In the genomic region with DNA sequence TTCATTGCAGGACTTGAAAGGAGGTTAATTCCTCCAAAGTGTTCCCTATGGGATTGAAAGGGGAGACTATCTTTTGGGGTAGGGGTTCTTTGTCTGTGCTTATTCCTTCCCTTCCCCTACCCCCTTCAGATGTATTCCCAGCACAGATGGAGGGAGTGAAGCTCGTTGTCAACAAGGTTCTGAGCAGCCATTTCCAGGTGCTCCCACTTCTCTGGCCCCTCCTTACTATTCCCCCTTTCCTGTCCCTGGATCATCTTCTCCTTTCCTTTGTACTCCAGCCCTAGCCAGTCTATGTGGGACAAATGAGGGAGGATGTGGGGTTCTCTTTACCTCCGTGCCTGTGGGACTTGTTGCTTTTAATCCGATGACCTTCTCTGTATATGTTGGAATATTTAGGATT, we compare ENCODE assay signal across 8 cellular contexts. TPM values are rescaled to one million over a fixed set of nuclear protein-coding genes. Genes with fewer than 3 reads are reported as not detected.
DNase-seq lines count a peak whose midpoint lies in the region; ATAC-seq and TF ChIP-seq lines count a peak whose summit lies in the region.

No MANE protein-coding gene starts in this region.

- peaks cover 14% of the 10 kb centered on the region for H3F3A ChIP-seq in SK-N-SH (replicated peaks; ENCODE audit: insufficient read depth)

- no peak for TF ChIP-seq EP300 in SK-N-SH (IDR thresholded peaks at IDR 0.05; ENCODE audit: borderline replicate concordance in 1 of 2, low read depth in 1 of 2, low read length in 1 of 2)

- peak overlapping the region; percentile 69 to 74 for H3K4me3 ChIP-seq in SK-N-SH (ENCODE audit: low read depth in 2 of 2, low read length in 1 of 2)
- H3K4me3 ChIP-seq in hepatocyte = peak overlapping the region; percentile 50

- H3K4me1 Mint-ChIP-seq in WTC11 = peaks cover 28% of the 10 kb centered on the region
- H3K4me1 Mint-ChIP-seq in stimulated activated naive B cell treated with anti-CD40 and anti-IgM and Interleukin-4, amounts not matched to agents 10 μg/mL and 1 μg/mL and 100 μg/mL, for 72 hours = peaks cover 24 to 30% of the 10 kb centered on the region in 2 donors

- CTCF ChIA-PET in SK-N-SH (lab: Yijun Ruan, JAX) (interaction anchor here (0.6 to 6.2 kb wide), 27 partner anchors 10 to 163 kb away, joined by 3 to 78 read pairs (median 7); a partner anchor contains a TSS), WTC11 (lab: Charles Lee) (interaction anchor here (0.8 to 5.1 kb wide), 19 partner anchors 8 to 163 kb away, joined by 3 to 107 read pairs (median 12); a partner anchor contains a TSS)

- DNase-seq in SK-N-SH = no peak
- no peak for DNase-seq in WTC11 (ENCODE audit: low spot score)
- no peak for DNase-seq in hepatocyte (ENCODE audit: low spot score)
- no peak for DNase-seq in stimulated activated naive B cell treated with anti-CD40 and anti-IgM and Interleukin-4, amounts not matched to agents 10 μg/mL and 1 μg/mL and 100 μg/mL, for 72 hours

- no peaks in the 10 kb centered on the region for H3K9me3 Mint-ChIP-seq in WTC11
- no peaks in the 10 kb centered on the region for H3K9me3 Mint-ChIP-seq in stimulated activated naive B cell treated with anti-CD40 and anti-IgM and Interleukin-4, amounts not matched to agents 10 μg/mL and 1 μg/mL and 100 μg/mL, for 72 hours

- peak overlapping the region; percentile 79 for H3K4me2 ChIP-seq in SK-N-SH
- H3K4me2 ChIP-seq in hepatocyte = peak overlapping the region; percentile 79

- H3K27ac ChIP-seq in SK-N-SH (ENCODE audit: low read depth in 2 of 2, low read length in 1 of 2) = no peak overlapping the region; a peak in 1 of 4 replicates
- peak overlapping the region; percentile 17 for H3K27ac ChIP-seq in hepatocyte

- POLR2A ChIA-PET in SK-N-SH (lab: Yijun Ruan, JAX) = interaction anchor here (2.2 kb wide), 1 partner anchor 24 kb away, joined by 19 read pairs; a partner anchor contains a TSS
- POLR2A ChIA-PET in WTC11 (lab: Charles Lee) = interaction anchor here (1.7 to 2.2 kb wide), 2 partner anchors 79 to 163 kb away, joined by 7 to 18 read pairs; no protein-coding TSS in a partner anchor

- TF ChIP-seq CTCF in SK-N-SH (IDR thresholded peaks at IDR 0.05) (no peak), WTC11 (IDR thresholded peaks at IDR 0.05) (no peak), hepatocyte (IDR thresholded peaks at IDR 0.05; ENCODE audit: poor library complexity) (no peak)

- H2AFZ ChIP-seq in SK-N-SH (ENCODE audit: low read depth) (peak overlapping the region; percentile 80), hepatocyte (no peak overlapping the region)

- H3K9me2 ChIP-seq in SK-N-SH = no peaks in the 10 kb centered on the region
- H3K9me2 ChIP-seq in hepatocyte (replicated peaks; ENCODE audit: insufficient read depth) = no peaks in the 10 kb centered on the region

- H3K36me3 ChIP-seq in SK-N-SH (replicated peaks in 1 of 2; ENCODE audit: control insufficient read depth in 1 of 2, insufficient read depth in 2 of 2, low read length in 1 of 2) (peaks cover 0 to 20% of the 10 kb centered on the region in 2 experiments), hepatocyte (replicated peaks; ENCODE audit: insufficient read depth, low read depth) (no peaks in the 10 kb centered on the region)

- peak overlapping the region; percentile 100 for H3K4me3 Mint-ChIP-seq in WTC11
- H3K4me3 Mint-ChIP-seq in stimulated activated naive B cell treated with anti-CD40 and anti-IgM and Interleukin-4, amounts not matched to agents 10 μg/mL and 1 μg/mL and 100 μg/mL, for 72 hours = peak overlapping the region; percentile 99 to 100

- TF ChIP-seq RAD21 in SK-N-SH (IDR thresholded peaks at IDR 0.05; ENCODE audit: low read length) = no peak

- H3K79me2 ChIP-seq in SK-N-SH (ENCODE audit: insufficient read depth) (no peaks in the 10 kb centered on the region), hepatocyte (peaks cover 4% of the 10 kb centered on the region)

- ATAC-seq in SK-N-SH treated with all-trans-retinoic acid at 6 μM for 48 hours (no peak), WTC11 (no peak), HG02884 (IDR thresholded peaks at IDR 0.05; ENCODE audit: unreplicated experiment) (no peak), GM19397 (IDR thresholded peaks at IDR 0.05; ENCODE audit: unreplicated experiment) (no peak), HG03571 (IDR thresholded peaks at IDR 0.05; ENCODE audit: unreplicated experiment) (no peak)
- ATAC-seq in stimulated activated naive B cell treated with anti-CD40 and anti-IgM and Interleukin-4, amounts not matched to agents 10 μg/mL and 1 μg/mL and 100 μg/mL, for 72 hours (replicated peaks) = no peak

- H3K9ac ChIP-seq in SK-N-SH = peak overlapping the region; percentile 68; the same call in 1 of the 2 replicates

- H3K4me1 ChIP-seq in SK-N-SH (ENCODE audit: control insufficient read depth in 1 of 2, insufficient read depth in 2 of 2, low read depth in 1 of 2, low read length in 1 of 2) (peaks cover 8 to 21% of the 10 kb centered on the region in 2 experiments; a peak in 3 of 4 replicates), hepatocyte (ENCODE audit: insufficient read depth) (peaks cover 10% of the 10 kb centered on the region)

- H3K27ac Mint-ChIP-seq in WTC11 = peak overlapping the region; percentile 67
- H3K27ac Mint-ChIP-seq in stimulated activated naive B cell treated with anti-CD40 and anti-IgM and Interleukin-4, amounts not matched to agents 10 μg/mL and 1 μg/mL and 100 μg/mL, for 72 hours = peak overlapping the region; percentile 98

- H3K9me3 ChIP-seq in SK-N-SH (no peaks in the 10 kb centered on the region), hepatocyte (ENCODE audit: low read depth) (no peaks in the 10 kb centered on the region)

- H4K20me1 ChIP-seq in SK-N-SH (ENCODE audit: insufficient read depth) (no peaks in the 10 kb centered on the region), hepatocyte (ENCODE audit: insufficient read depth, poor library complexity, severe bottlenecking) (no peaks in the 10 kb centered on the region)

- H3K27me3 ChIP-seq in SK-N-SH (ENCODE audit: insufficient read depth) (no peaks in the 10 kb centered on the region), hepatocyte (no peaks in the 10 kb centered on the region)

- 41% methylated on average over 3 of the region's 3 CpGs for WGBS in SK-N-SH (ENCODE audit: low lambda C conversion rate)
- 71% methylated on average over 3 of the region's 3 CpGs for WGBS in hepatocyte (ENCODE audit: low lambda C conversion rate, missing lambda C conversion rate)

- no peaks in the 10 kb centered on the region for H3K27me3 Mint-ChIP-seq in WTC11 (ENCODE audit: low read depth)
- peaks cover 24% of the 10 kb centered on the region in 2 donors for H3K27me3 Mint-ChIP-seq in stimulated activated naive B cell treated with anti-CD40 and anti-IgM and Interleukin-4, amounts not matched to agents 10 μg/mL and 1 μg/mL and 100 μg/mL, for 72 hours

- H3K36me3 Mint-ChIP-seq in WTC11 = peaks cover 10% of the 10 kb centered on the region
- H3K36me3 Mint-ChIP-seq in stimulated activated naive B cell treated with anti-CD40 and anti-IgM and Interleukin-4, amounts not matched to agents 10 μg/mL and 1 μg/mL and 100 μg/mL, for 72 hours = peaks cover 21 to 29% of the 10 kb centered on the region in 2 donors

TF ChIP-seq in SK-N-SH, 30 proteins besides CTCF, POLR2A, EP300 and RAD21 (continues in another document):
- TF ChIP-seq MEF2A (IDR thresholded peaks at IDR 0.05; ENCODE audit: borderline replicate concordance, low read depth) = no peak

TF ChIP-seq in SK-N-SH treated with all-trans-retinoic acid at 6 μM for 48 hours, 23 proteins besides CTCF, POLR2A, EP300 and RAD21 (continues in another document):
- TF ChIP-seq BACH2 (CRISPR knock-in tag; IDR thresholded peaks at IDR 0.05; ENCODE audit: borderline replicate concordance) = no peak

TF ChIP-seq in WTC11, 78 proteins besides CTCF, POLR2A, EP300 and RAD21 (continues in another document):
- TF ChIP-seq ZNF121 (CRISPR knock-in tag; IDR thresholded peaks at IDR 0.05) = no peak
- no peak for TF ChIP-seq KAT7 (CRISPR knock-in tag; IDR thresholded peaks at IDR 0.05; ENCODE audit: borderline replicate concordance)

RNA-seq across cellular contexts. Expression of a gene that starts 0.9 kb away (rescaled TPM):
- 9.7 and 11.9 TPM in 2 replicates for polyA plus RNA-seq in SK-N-SH (2012; rRNA removed)
- polyA plus RNA-seq in SK-N-SH (2012; cell fraction: cytosol; rRNA removed) = 6.3 and 8.5 TPM in 2 replicates
- polyA plus RNA-seq in SK-N-SH (2012; cell fraction: nucleus; rRNA removed) = 21.0 and 27.4 TPM in 2 replicates
- total RNA-seq in WTC11 (2021) = 13.0 to 16.9 TPM (median 15.1 TPM) in 3 replicates
- 11.4 and 15.7 TPM in 2 replicates for total RNA-seq in hepatocyte
- 14.5 and 15.7 TPM in 2 replicates for polyA plus RNA-seq in hepatocyte

RNA-seq across cellular contexts. Expression of a gene that starts 3.3 kb away (rescaled TPM):
- polyA plus RNA-seq in SK-N-SH (2012; rRNA removed) (not detected in 2 replicates), hepatocyte (5,258 and 8,089 TPM in 2 replicates)
- not detected in 2 replicates for polyA plus RNA-seq in SK-N-SH (2012; cell fraction: cytosol; rRNA removed)
- polyA plus RNA-seq in SK-N-SH (2012; cell fraction: nucleus; rRNA removed) = not detected in 2 replicates
- total RNA-seq in WTC11 (2021) (1.9 to 2.5 TPM (median 2.2 TPM) in 3 replicates), hepatocyte (3,581 and 4,608 TPM in 2 replicates)

RNA-seq across cellular contexts. Expression of a gene that starts 11.2 kb away (rescaled TPM):
- polyA plus RNA-seq in SK-N-SH (2012; rRNA removed) (not detected in 2 replicates), hepatocyte (3.9 and 8.1 TPM in 2 replicates)
- not detected in 2 replicates for polyA plus RNA-seq in SK-N-SH (2012; cell fraction: cytosol; rRNA removed)
- polyA plus RNA-seq in SK-N-SH (2012; cell fraction: nucleus; rRNA removed) = not detected in 2 replicates
- total RNA-seq in WTC11 (2021) (0.16 TPM in 1 of 3 replicates, not detected in the others), hepatocyte (2.6 and 4.1 TPM in 2 replicates)

RNA-seq across cellular contexts. Expression of a gene that starts 11.7 kb away (rescaled TPM):
- polyA plus RNA-seq in SK-N-SH (2012; rRNA removed) (0.34 and 0.61 TPM in 2 replicates), hepatocyte (4.8 and 14.5 TPM in 2 replicates)
- polyA plus RNA-seq in SK-N-SH (2012; cell fraction: cytosol; rRNA removed) = 0.15 and 0.17 TPM in 2 replicates
- polyA plus RNA-seq in SK-N-SH (2012; cell fraction: nucleus; rRNA removed) = 1.1 and 1.2 TPM in 2 replicates
- total RNA-seq in WTC11 (2021) (0.48 to 1.0 TPM (median 0.85 TPM) in 3 replicates), hepatocyte (1.1 and 4.3 TPM in 2 replicates)

RNA-seq across cellular contexts. Expression of a gene that starts 24.6 kb away (rescaled TPM):
- 203 and 210 TPM in 2 replicates for polyA plus RNA-seq in SK-N-SH (2012; rRNA removed)
- 190 and 238 TPM in 2 replicates for polyA plus RNA-seq in SK-N-SH (2012; cell fraction: cytosol; rRNA removed)
- polyA plus RNA-seq in SK-N-SH (2012; cell fraction: nucleus; rRNA removed) = 163 and 183 TPM in 2 replicates
- 105 to 108 TPM (median 105 TPM) in 3 replicates for total RNA-seq in WTC11 (2021)
- 103 TPM in 2 replicates for total RNA-seq in hepatocyte
- polyA plus RNA-seq in hepatocyte = 163 and 177 TPM in 2 replicates

Comparison
In these comparisons a context has a peak if more than half of its experiments do, and no peak if none do; other contexts are left out.
1. RNA of a gene that starts 3.3 kb away (total RNA-seq): 3,581 to 4,608 TPM in hepatocyte; 1.9 to 2.5 TPM in WTC11; every median in the first group is over 1,000 times any median in the second.